Comparison of ENCODE assay signal across 13 cellular contexts in genomic region chr5:147485046-147485445, GRCh38. TPM values are rescaled to one million over a fixed set of nuclear protein-coding genes. Genes with fewer than 3 reads are reported as not detected.
DNase-seq lines count a peak whose midpoint lies in the region; ATAC-seq and TF ChIP-seq lines count a peak whose summit lies in the region.
"Had no signal": no experiment of that assay in that cellular context is flagged by ENCODE, and none has a peak within 500 bp of the region (broad histone marks: within the 10 kb centered on the region; RNA-seq: fewer than 3 reads in every experiment).

No MANE protein-coding gene starts in this region.

- ATAC-seq in GM18511 (IDR thresholded peaks at IDR 0.05; ENCODE audit: unreplicated experiment) = no peak
- ATAC-seq in activated naive CD8-positive, alpha-beta T cell treated with anti-CD3 and anti-CD28 coated beads, Interleukin-2, amount 50 U/mL, for 24 hours = no peak

- no peak for TF ChIP-seq EP300 in suprapubic skin (IDR thresholded peaks at IDR 0.05)

- H3K4me1 ChIP-seq in suprapubic skin = peaks cover 37% of the 10 kb centered on the region

- no peak for TF ChIP-seq CTCF in suprapubic skin (IDR thresholded peaks at IDR 0.05)

- H3K36me3 Mint-ChIP-seq in activated naive CD8-positive, alpha-beta T cell treated with anti-CD3 and anti-CD28 coated beads, Interleukin-2, amount 50 U/mL, for 24 hours (ENCODE audit: low read depth) = no peaks in the 10 kb centered on the region

- H3K27ac Mint-ChIP-seq in activated naive CD8-positive, alpha-beta T cell treated with anti-CD3 and anti-CD28 coated beads, Interleukin-2, amount 50 U/mL, for 24 hours = no peak overlapping the region
- H3K27ac Mint-ChIP-seq: activated CD4-positive, alpha-beta T cell treated with anti-CD3 and anti-CD28 coated beads, Interleukin-2, amount 10 ng/mL, durations not matched to agents 24 days and 14 days had no signal

- no peak overlapping the region for H3K4me3 ChIP-seq in suprapubic skin

- WGBS in suprapubic skin = 56% methylated on average over 6 of the region's 6 CpGs

- H3K27ac ChIP-seq in suprapubic skin = peak overlapping the region; percentile 88
- H3K27ac ChIP-seq: KMS-11 had no signal

- H3K9me3 ChIP-seq in suprapubic skin = no peaks in the 10 kb centered on the region

- H3K4me3 Mint-ChIP-seq in activated naive CD8-positive, alpha-beta T cell treated with anti-CD3 and anti-CD28 coated beads, Interleukin-2, amount 50 U/mL, for 24 hours = no peak overlapping the region
- H3K4me3 Mint-ChIP-seq: activated CD4-positive, alpha-beta T cell treated with anti-CD3 and anti-CD28 coated beads, Interleukin-2, amount 10 ng/mL, durations not matched to agents 24 days and 14 days had no signal

- H3K9me3 Mint-ChIP-seq in activated naive CD8-positive, alpha-beta T cell treated with anti-CD3 and anti-CD28 coated beads, Interleukin-2, amount 50 U/mL, for 24 hours = peaks cover 3% of the 10 kb centered on the region
- H3K9me3 Mint-ChIP-seq: activated CD4-positive, alpha-beta T cell treated with anti-CD3 and anti-CD28 coated beads, Interleukin-2, amount 10 ng/mL, durations not matched to agents 24 days and 14 days had no signal

- H3K27me3 ChIP-seq in suprapubic skin = no peaks in the 10 kb centered on the region

- H3K27me3 Mint-ChIP-seq in activated naive CD8-positive, alpha-beta T cell treated with anti-CD3 and anti-CD28 coated beads, Interleukin-2, amount 50 U/mL, for 24 hours = peaks cover 23% of the 10 kb centered on the region

- DNase-seq in H4 (ENCODE audit: low spot score) (peak; percentile 49), amniotic epithelial cell (ENCODE audit: low read depth) (peak; percentile 95), iris pigment epithelial cell (ENCODE audit: low read depth) (peak; percentile 89), suprapubic skin (ENCODE audit: low spot score in 2 of 2) (no peak), DMS153 (lab: John Stamatoyannopoulos, UW) (no peak)
- DNase-seq in activated naive CD8-positive, alpha-beta T cell treated with anti-CD3 and anti-CD28 coated beads, Interleukin-2, amount 50 U/mL, for 24 hours = no peak
- DNase-seq: activated CD4-positive, alpha-beta T cell treated with anti-CD3 and anti-CD28 coated beads, Interleukin-2, amount 10 ng/mL, durations not matched to agents 24 days and 14 days; activated naive CD4-positive, alpha-beta T cell treated with Interleukin-2 at 50 U/mL for 16 hours; effector CD8-positive, alpha-beta T cell; NCI-H446; posterior cingulate gyrus had no signal

- H3K36me3 ChIP-seq in suprapubic skin = no peaks in the 10 kb centered on the region

- H3K4me1 Mint-ChIP-seq in activated naive CD8-positive, alpha-beta T cell treated with anti-CD3 and anti-CD28 coated beads, Interleukin-2, amount 50 U/mL, for 24 hours = no peaks in the 10 kb centered on the region
- H3K4me1 Mint-ChIP-seq: activated CD4-positive, alpha-beta T cell treated with anti-CD3 and anti-CD28 coated beads, Interleukin-2, amount 10 ng/mL, durations not matched to agents 24 days and 14 days had no signal

- no peak for TF ChIP-seq POLR2A in suprapubic skin (IDR thresholded peaks at IDR 0.05)

RNA-seq across cellular contexts. Expression of gene DPYSL3, which starts 24.8 kb away (rescaled TPM):
- 65.2 and 83.9 TPM in 2 replicates for total RNA-seq in H4 (2014; rRNA removed; shearing (Covaris generic))
- total RNA-seq in suprapubic skin = 10 to 100 TPM; 12.0 to 22.2 (median 16.6) TPM

Comparison
In these comparisons a context has a peak if more than half of its experiments do, and no peak if none do; other contexts are left out.
1. DNase-seq: peak in H4 (single experiment), amniotic epithelial cell (single experiment) and iris pigment epithelial cell (single experiment); none in suprapubic skin (0 of 2), DMS153 (single experiment) and activated naive CD8-positive, alpha-beta T cell treated with anti-CD3 and anti-CD28 coated beads, Interleukin-2, amount 50 U/mL, for 24 hours (single experiment).